ENCODE assay signal across 14 cellular contexts in genomic region chr3:123416647-123417046, GRCh38. TPM values are rescaled to one million over a fixed set of nuclear protein-coding genes. Genes with fewer than 3 reads are reported as not detected.
"Had no signal": no experiment of that assay in that cellular context is flagged by ENCODE, and none has a peak within 500 bp of the region (broad histone marks: within the 10 kb centered on the region; RNA-seq: fewer than 3 reads in every experiment).

No MANE protein-coding gene starts in this region.

- DNase-seq: activated CD4-positive, alpha-beta T cell treated with anti-CD3 and anti-CD28 coated beads, Interleukin-2, amount 50 U/mL, for 48 hours; activated CD4-positive, CD25-positive, alpha-beta regulatory T cell treated with anti-CD3 and anti-CD28 coated beads, Interleukin-2, amount 50 U/mL, for 72 hours; activated CD8-positive, alpha-beta memory T cell treated with anti-CD3 and anti-CD28 coated beads, Interleukin-2, amount 10 ng/mL, durations not matched to agents 7 days and 5 days; activated effector memory CD4-positive, alpha-beta T cell treated with anti-CD3 and anti-CD28 coated beads, Interleukin-2, amount 50 U/mL, for 16 hours; activated T-cell treated with anti-CD3 and anti-CD28 coated beads, Interleukin-2, amount 50 U/mL, for 24 hours; effector CD8-positive, alpha-beta T cell; glutamatergic neuron; left colon; nephron progenitor cell; SW 1271; upper lobe of right lung had no signal

- H3K9me3 ChIP-seq: SJSA1, upper lobe of right lung had no signal

- H3K27ac ChIP-seq: SJSA1 had no signal

- H3K4me3 ChIP-seq: SJSA1, upper lobe of right lung had no signal

- H3K36me3 ChIP-seq: SJSA1, upper lobe of right lung had no signal

- ATAC-seq: activated CD8-positive, alpha-beta memory T cell treated with anti-CD3 and anti-CD28 coated beads, Interleukin-2, amount 10 ng/mL, durations not matched to agents 7 days and 5 days; left colon; upper lobe of right lung had no signal

- H3K27me3 ChIP-seq: upper lobe of right lung had no signal

- FAIRE-seq: astrocyte, colon had no signal

RNA-seq across cellular contexts. Expression of gene ADCY5, which starts 32.2 kb away (rescaled TPM):
- total RNA-seq: activated CD8-positive, alpha-beta memory T cell treated with anti-CD3 and anti-CD28 coated beads, Interleukin-2, amount 10 ng/mL, durations not matched to agents 7 days and 5 days had no signal
